8 cellular contexts compared by ENCODE assay signal in the genomic region with DNA sequence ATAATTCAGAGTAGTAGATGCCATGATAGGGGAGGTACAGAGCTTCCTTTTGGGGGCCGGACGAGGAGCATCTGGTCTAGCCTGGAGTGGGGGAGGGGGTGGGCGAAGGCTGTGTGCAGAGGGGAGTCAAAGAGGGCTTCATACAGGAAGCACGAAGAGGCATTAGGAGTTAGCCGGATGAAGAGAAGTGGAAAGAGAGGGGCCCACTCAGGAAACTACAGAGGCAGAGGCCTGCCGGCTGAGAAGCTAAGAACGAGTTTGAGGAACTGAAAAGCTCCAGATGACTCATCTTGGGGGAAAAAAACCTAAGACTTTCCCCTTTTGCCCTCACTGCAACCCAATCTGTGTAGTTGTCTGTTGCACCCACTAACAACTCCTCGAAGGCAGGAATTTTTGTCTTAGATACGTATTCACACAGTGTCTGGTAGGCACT. TPM values are rescaled to one million over a fixed set of nuclear protein-coding genes. Genes with fewer than 3 reads are reported as not detected.
A peak's percentile ranks its signal among the peaks of the same experiment; 100 is the strongest.
DNase-seq lines count a peak whose midpoint lies in the region; ATAC-seq lines count a peak whose summit lies in the region.

No MANE protein-coding gene starts in this region.

- DNase-seq in RPMI8226 (peak; percentile 87), right cardiac atrium (peak in 1 of 3 donors; percentile 25), NCI-H1930 (lab: John Stamatoyannopoulos, UW) (no peak)
- DNase-seq in activated naive CD8-positive, alpha-beta T cell treated with anti-CD3 and anti-CD28 coated beads, Interleukin-2, amount 50 U/mL, for 16 hours (ENCODE audit: low read depth, low spot score): peak; percentile 25

- H3K9me3 ChIP-seq in BLaER1 treated with 17β-estradiol and CSF1 and Interleukin-3, amounts not matched to agents 10 nM and 100 nM (replicated peaks in 1 of 11): no peaks in the 10 kb centered on the region
- H3K9me3 ChIP-seq in right cardiac atrium (ENCODE audit: control insufficient read depth, low read length): no peaks in the 10 kb centered on the region
- no peaks in the 10 kb centered on the region for H3K9me3 ChIP-seq in skeletal muscle satellite cell (replicated peaks; ENCODE audit: low read length)

- H3K4me2 ChIP-seq in BLaER1 treated with 17β-estradiol and CSF1 and Interleukin-3, amounts not matched to agents 10 nM and 100 nM: peak overlapping the region; percentile 79 to 99 (median 94)
- peak overlapping the region; percentile 98 for H3K4me2 ChIP-seq in skeletal muscle satellite cell (ENCODE audit: low read length)

- H3K4me1 ChIP-seq in BLaER1 treated with 17β-estradiol and CSF1 and Interleukin-3, amounts not matched to agents 10 nM and 100 nM: peaks cover 75 to 85% (median 80%) of the 10 kb centered on the region in 10 experiments
- no peaks in the 10 kb centered on the region for H3K4me1 ChIP-seq in right cardiac atrium (ENCODE audit: control insufficient read depth, insufficient read depth, low read length)
- H3K4me1 ChIP-seq in skeletal muscle satellite cell (ENCODE audit: control insufficient read depth, insufficient read depth, low read length): peaks cover 17% of the 10 kb centered on the region

- ATAC-seq in GM19043 (IDR thresholded peaks at IDR 0.05; ENCODE audit: low read depth, unreplicated experiment) (peak; percentile 54), HG03354 (IDR thresholded peaks at IDR 0.05; ENCODE audit: poor library complexity, severe bottlenecking, unreplicated experiment) (peak; percentile 62), right cardiac atrium (peak; percentile 2 to 15)

- 2% methylated on average over 9 of the region's 9 CpGs for WGBS in right cardiac atrium

- intact Hi-C loops in right cardiac atrium (cut with DNase I): no loop called here

- peaks cover 22 to 45% (median 36%) of the 10 kb centered on the region in 11 experiments for H3K36me3 ChIP-seq in BLaER1 treated with 17β-estradiol and CSF1 and Interleukin-3, amounts not matched to agents 10 nM and 100 nM
- peaks cover 8% of the 10 kb centered on the region for H3K36me3 ChIP-seq in skeletal muscle satellite cell (ENCODE audit: insufficient read depth, low read length)

- peak overlapping the region; percentile 73 to 91 (median 81) for H3K4me3 ChIP-seq in BLaER1 treated with 17β-estradiol and CSF1 and Interleukin-3, amounts not matched to agents 10 nM and 100 nM
- H3K4me3 ChIP-seq in right cardiac atrium (ENCODE audit: low read length) (peak overlapping the region; percentile 38), skeletal muscle satellite cell (ENCODE audit: low read length) (peak overlapping the region; percentile 92)

- peak overlapping the region; percentile 88 to 99 (median 94) for H3K9ac ChIP-seq in BLaER1 treated with 17β-estradiol and CSF1 and Interleukin-3, amounts not matched to agents 10 nM and 100 nM
- H3K9ac ChIP-seq in skeletal muscle satellite cell (ENCODE audit: low read depth, low read length): peak overlapping the region; percentile 85

- H3K27ac ChIP-seq in BLaER1 treated with 17β-estradiol and CSF1 and Interleukin-3, amounts not matched to agents 10 nM and 100 nM: peak overlapping the region; percentile 85 to 99 (median 97)
- H3K27ac ChIP-seq in right cardiac atrium (ENCODE audit: low read length): peak overlapping the region; percentile 81

- H3K27me3 ChIP-seq in BLaER1 treated with 17β-estradiol and CSF1 and Interleukin-3, amounts not matched to agents 10 nM and 100 nM: no peaks in the 10 kb centered on the region
- H3K27me3 ChIP-seq in right cardiac atrium (ENCODE audit: control insufficient read depth, insufficient read depth) (no peaks in the 10 kb centered on the region), skeletal muscle satellite cell (ENCODE audit: control insufficient read depth, insufficient read depth, low read length) (no peaks in the 10 kb centered on the region)

- peaks cover 14 to 48% (median 46%) of the 10 kb centered on the region in 11 experiments; a peak in 19 of 22 replicates for H4K20me1 ChIP-seq in BLaER1 treated with 17β-estradiol and CSF1 and Interleukin-3, amounts not matched to agents 10 nM and 100 nM

RNA-seq across cellular contexts. Expression of gene CNPY3, which starts 0.7 kb away (rescaled TPM):
- 10 to 100 TPM; 19.2 to 32.4 (median 28.9) TPM for total RNA-seq in right cardiac atrium
- polyA plus RNA-seq in right cardiac atrium: 19.3 TPM
- 13.1 and 15.0 TPM in 2 replicates for total RNA-seq in skeletal muscle satellite cell (2012; rRNA removed)

RNA-seq across cellular contexts. Expression of gene PTCRA, which starts 14.1 kb away (rescaled TPM):
- total RNA-seq in right cardiac atrium: not detected
- not detected for polyA plus RNA-seq in right cardiac atrium
- total RNA-seq in skeletal muscle satellite cell (2012; rRNA removed): not detected in 2 replicates

RNA-seq across cellular contexts. Expression of gene GNMT, which starts 30.6 kb away (rescaled TPM):
- 1 to 10 TPM in 1 of 4 donors, under 1 TPM in 3; 0.43 to 5.8 (median 0.83) TPM for total RNA-seq in right cardiac atrium
- 3.0 TPM for polyA plus RNA-seq in right cardiac atrium
- not detected in 2 replicates for total RNA-seq in skeletal muscle satellite cell (2012; rRNA removed)

RNA-seq across cellular contexts. Expression of gene PEX6, which starts 49.0 kb away (rescaled TPM):
- 10 to 100 TPM; 17.9 to 30.8 (median 21.2) TPM for total RNA-seq in right cardiac atrium
- 16.1 TPM for polyA plus RNA-seq in right cardiac atrium
- total RNA-seq in skeletal muscle satellite cell (2012; rRNA removed): 8.4 and 19.9 TPM in 2 replicates

RNA-seq across cellular contexts. Expression of gene RPL7L1, which starts 50.5 kb away (rescaled TPM):
- 10 to 100 TPM; 50.5 to 59.1 (median 51.7) TPM for total RNA-seq in right cardiac atrium
- polyA plus RNA-seq in right cardiac atrium: 38.7 TPM
- 140 and 163 TPM in 2 replicates for total RNA-seq in skeletal muscle satellite cell (2012; rRNA removed)

Comparison
In these comparisons a context has a peak if more than half of its experiments do, and no peak if none do; other contexts are left out.
1. H3K4me3 ChIP-seq: peak in every context shown above with its lines; median percentile 92 in skeletal muscle satellite cell; 81 in BLaER1 treated with 17β-estradiol and CSF1 and Interleukin-3, amounts not matched to agents 10 nM and 100 nM; 38 in right cardiac atrium.
2. ATAC-seq: peak in every context shown above with its lines; median percentile 62 in HG03354; 54 in GM19043; 8 in right cardiac atrium.
3. DNase-seq: peak in RPMI8226 (single experiment) and activated naive CD8-positive, alpha-beta T cell treated with anti-CD3 and anti-CD28 coated beads, Interleukin-2, amount 50 U/mL, for 16 hours (single experiment); none in NCI-H1930 (0 of 2).